Comparison of ENCODE assay signal across 1 cellular context in the genomic region with DNA sequence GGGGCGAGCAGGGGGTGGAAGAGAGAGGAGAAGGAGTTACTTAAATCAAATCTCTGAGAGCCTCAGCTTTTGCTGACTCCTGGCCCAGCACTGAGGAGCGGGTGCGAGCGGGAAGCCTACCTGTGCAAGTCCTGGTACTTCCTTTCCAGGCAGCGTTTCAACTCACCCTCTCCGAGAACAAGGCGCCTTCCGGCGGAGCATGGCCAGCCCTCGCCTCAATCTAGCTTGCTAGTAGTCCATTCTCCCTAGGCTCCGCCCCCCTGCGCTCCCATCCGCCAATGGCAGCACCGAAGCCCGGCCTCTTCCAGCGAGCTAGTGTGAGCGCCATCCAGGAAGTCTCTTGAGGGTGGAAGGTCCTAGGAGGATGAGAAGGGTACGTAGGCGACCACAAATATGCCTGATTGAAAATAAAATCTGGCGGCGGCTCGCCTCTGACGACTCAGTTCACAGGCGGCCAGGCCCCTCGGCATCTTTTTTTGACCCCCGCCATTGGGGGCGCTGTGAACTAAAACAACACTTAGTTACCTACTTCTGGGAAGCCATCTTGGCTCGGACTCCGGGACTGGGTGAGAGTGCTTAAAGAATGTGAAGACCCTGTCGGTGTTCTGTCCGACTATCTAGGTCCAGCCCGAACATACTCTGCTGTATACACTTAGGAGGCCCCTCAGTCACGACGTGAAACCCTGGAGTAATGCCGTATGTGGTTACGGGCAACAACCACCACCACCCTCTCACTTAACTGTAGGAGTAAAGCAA.
TF ChIP-seq lines count a peak whose summit lies in the region.

A gene with protein sequence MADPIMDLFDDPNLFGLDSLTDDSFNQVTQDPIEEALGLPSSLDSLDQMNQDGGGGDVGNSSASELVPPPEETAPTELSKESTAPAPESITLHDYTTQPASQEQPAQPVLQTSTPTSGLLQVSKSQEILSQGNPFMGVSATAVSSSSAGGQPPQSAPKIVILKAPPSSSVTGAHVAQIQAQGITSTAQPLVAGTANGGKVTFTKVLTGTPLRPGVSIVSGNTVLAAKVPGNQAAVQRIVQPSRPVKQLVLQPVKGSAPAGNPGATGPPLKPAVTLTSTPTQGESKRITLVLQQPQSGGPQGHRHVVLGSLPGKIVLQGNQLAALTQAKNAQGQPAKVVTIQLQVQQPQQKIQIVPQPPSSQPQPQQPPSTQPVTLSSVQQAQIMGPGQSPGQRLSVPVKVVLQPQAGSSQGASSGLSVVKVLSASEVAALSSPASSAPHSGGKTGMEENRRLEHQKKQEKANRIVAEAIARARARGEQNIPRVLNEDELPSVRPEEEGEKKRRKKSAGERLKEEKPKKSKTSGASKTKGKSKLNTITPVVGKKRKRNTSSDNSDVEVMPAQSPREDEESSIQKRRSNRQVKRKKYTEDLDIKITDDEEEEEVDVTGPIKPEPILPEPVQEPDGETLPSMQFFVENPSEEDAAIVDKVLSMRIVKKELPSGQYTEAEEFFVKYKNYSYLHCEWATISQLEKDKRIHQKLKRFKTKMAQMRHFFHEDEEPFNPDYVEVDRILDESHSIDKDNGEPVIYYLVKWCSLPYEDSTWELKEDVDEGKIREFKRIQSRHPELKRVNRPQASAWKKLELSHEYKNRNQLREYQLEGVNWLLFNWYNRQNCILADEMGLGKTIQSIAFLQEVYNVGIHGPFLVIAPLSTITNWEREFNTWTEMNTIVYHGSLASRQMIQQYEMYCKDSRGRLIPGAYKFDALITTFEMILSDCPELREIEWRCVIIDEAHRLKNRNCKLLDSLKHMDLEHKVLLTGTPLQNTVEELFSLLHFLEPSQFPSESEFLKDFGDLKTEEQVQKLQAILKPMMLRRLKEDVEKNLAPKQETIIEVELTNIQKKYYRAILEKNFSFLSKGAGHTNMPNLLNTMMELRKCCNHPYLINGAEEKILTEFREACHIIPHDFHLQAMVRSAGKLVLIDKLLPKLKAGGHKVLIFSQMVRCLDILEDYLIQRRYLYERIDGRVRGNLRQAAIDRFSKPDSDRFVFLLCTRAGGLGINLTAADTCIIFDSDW (N-terminal part only) (minus strand): TSS at position 212 of the 756 bp plus-strand sequence. CDS start 24,480 bp downstream, outside the sequence.

TF ChIP-seq in A549, 52 proteins besides CTCF, POLR2A, EP300 and RAD21 (continued from another document):
- TF ChIP-seq, protein P1, sequence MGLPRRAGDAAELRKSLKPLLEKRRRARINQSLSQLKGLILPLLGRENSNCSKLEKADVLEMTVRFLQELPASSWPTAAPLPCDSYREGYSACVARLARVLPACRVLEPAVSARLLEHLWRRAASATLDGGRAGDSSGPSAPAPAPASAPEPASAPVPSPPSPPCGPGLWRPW (IDR thresholded peaks at IDR 0.05) = no peak
TF ChIP-seq in A549: peak in this region for 8.
